Comparison of ENCODE assay signal across 3 cellular contexts in genomic region chr15:39347453-39347852, GRCh38.
TF ChIP-seq lines count a peak whose summit lies in the region.

No MANE protein-coding gene starts in this region.

TF ChIP-seq in A549, 52 proteins besides CTCF, POLR2A, EP300 and RAD21:
- no peak for TF ChIP-seq GATA3 (IDR thresholded peaks at IDR 0.05; ENCODE audit: borderline replicate concordance)
- TF ChIP-seq CEBPB (IDR thresholded peaks at IDR 0.05), result peak; percentile 30 to 58; a peak in 3 of 4 replicates

TF ChIP-seq in IMR-90, 13 proteins besides CTCF, POLR2A, EP300 and RAD21:
- TF ChIP-seq FOS (IDR thresholded peaks at IDR 0.05; ENCODE audit: low read depth, low read length) (no peak), MAFK (IDR thresholded peaks at IDR 0.05; ENCODE audit: low read depth, low read length) (no peak), RCOR1 (IDR thresholded peaks at IDR 0.05; ENCODE audit: insufficient replicate concordance, low read length) (no peak), NFE2L2 (IDR thresholded peaks at IDR 0.05; ENCODE audit: low read depth, low read length) (no peak), SMC3 (IDR thresholded peaks at IDR 0.05; ENCODE audit: low read depth, low read length) (no peak), BHLHE40 (IDR thresholded peaks at IDR 0.05; ENCODE audit: low read depth, low read length) (no peak), RFX5 (IDR thresholded peaks at IDR 0.05; ENCODE audit: low read depth, low read length) (no peak), CEBPB (IDR thresholded peaks at IDR 0.05; ENCODE audit: low read depth, low read length) (peak; percentile 90)

TF ChIP-seq in H1, 55 proteins besides CTCF, POLR2A, EP300 and RAD21:
- TF ChIP-seq TEAD4 (IDR thresholded peaks at IDR 0.05; ENCODE audit: low read depth, low read length), result no peak
- no peak for TF ChIP-seq USF2 (IDR thresholded peaks at IDR 0.05; ENCODE audit: low read length)
- peak; percentile 74 for TF ChIP-seq CEBPB (IDR thresholded peaks at IDR 0.05; ENCODE audit: low read depth, low read length)
TF ChIP-seq in H1: peak in this region for 1.
